Comparison of ENCODE assay signal across 1 cellular context in genomic region chr17:13925579-13925978, GRCh38.
TF ChIP-seq lines count a peak whose summit lies in the region.

No MANE protein-coding gene starts in this region.

TF ChIP-seq in IMR-90, 13 proteins besides CTCF, POLR2A, EP300 and RAD21:
- TF ChIP-seq, protein P1, sequence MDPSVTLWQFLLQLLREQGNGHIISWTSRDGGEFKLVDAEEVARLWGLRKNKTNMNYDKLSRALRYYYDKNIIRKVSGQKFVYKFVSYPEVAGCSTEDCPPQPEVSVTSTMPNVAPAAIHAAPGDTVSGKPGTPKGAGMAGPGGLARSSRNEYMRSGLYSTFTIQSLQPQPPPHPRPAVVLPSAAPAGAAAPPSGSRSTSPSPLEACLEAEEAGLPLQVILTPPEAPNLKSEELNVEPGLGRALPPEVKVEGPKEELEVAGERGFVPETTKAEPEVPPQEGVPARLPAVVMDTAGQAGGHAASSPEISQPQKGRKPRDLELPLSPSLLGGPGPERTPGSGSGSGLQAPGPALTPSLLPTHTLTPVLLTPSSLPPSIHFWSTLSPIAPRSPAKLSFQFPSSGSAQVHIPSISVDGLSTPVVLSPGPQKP (IDR thresholded peaks at IDR 0.05; ENCODE audit: borderline replicate concordance, low read depth, low read length): no peak
- TF ChIP-seq MAFK (IDR thresholded peaks at IDR 0.05; ENCODE audit: low read depth, low read length) (no peak), RFX5 (IDR thresholded peaks at IDR 0.05; ENCODE audit: low read depth, low read length) (no peak), FOS (IDR thresholded peaks at IDR 0.05; ENCODE audit: low read depth, low read length) (no peak), CHD1 (IDR thresholded peaks at IDR 0.05; ENCODE audit: low read depth, low read length) (no peak), USF2 (IDR thresholded peaks at IDR 0.05; ENCODE audit: low read depth, low read length) (no peak), MAZ (IDR thresholded peaks at IDR 0.05; ENCODE audit: borderline replicate concordance, low read depth, low read length) (no peak), RCOR1 (IDR thresholded peaks at IDR 0.05; ENCODE audit: insufficient replicate concordance, low read length) (no peak), MXI1 (IDR thresholded peaks at IDR 0.05; ENCODE audit: borderline replicate concordance, low read depth, low read length) (no peak), SMC3 (IDR thresholded peaks at IDR 0.05; ENCODE audit: low read depth, low read length) (no peak), NFE2L2 (IDR thresholded peaks at IDR 0.05; ENCODE audit: low read depth, low read length) (no peak), CEBPB (IDR thresholded peaks at IDR 0.05; ENCODE audit: low read depth, low read length) (no peak), BHLHE40 (IDR thresholded peaks at IDR 0.05; ENCODE audit: low read depth, low read length) (no peak)
